Comparison of ENCODE assay signal across 1 cellular context in the genomic region with DNA sequence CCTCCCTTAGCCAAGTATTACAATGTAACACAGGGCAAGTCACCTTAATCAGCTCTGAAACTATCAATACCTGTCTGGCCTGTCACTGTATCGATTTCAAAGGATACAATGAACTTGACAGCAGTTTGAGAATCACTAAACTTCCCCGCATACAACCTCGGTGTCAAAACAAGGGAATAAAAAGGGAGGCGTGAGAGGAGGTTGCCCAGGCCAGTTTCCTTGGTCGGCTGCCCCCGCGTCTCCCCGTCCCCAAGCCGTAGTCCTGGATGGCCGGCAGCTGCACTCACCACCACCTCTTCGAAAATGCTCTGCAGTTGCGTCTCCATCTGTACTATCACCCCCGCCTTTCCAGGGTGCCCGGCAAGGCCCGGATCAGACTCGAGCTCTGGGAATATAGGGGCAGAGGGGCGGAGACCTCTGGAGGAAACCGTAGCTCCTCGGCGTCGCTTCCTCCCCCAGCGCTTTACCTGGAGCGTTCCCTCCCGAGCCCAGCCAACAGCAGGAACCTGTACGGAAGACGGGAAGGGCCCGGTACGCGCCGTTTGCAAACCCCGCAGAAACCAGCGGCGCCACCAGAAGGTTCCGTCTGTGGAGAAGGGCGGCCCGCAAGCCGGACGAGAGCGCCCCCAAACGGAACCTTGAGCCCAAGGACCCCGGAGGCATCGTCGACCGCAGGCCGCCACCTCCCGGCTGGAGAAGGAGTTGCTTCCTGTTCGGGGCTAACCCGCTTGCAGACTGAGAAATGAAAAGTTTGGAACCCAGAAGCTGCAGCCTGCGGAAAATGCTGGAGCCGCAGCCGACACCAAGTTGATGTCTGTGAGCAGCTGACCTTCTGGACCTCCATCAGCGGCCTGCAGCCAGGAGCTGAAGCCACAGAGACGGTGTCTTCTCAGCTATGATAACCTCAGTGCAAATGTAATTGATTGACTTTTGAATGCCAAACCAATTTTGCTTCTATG.
TF ChIP-seq lines count a peak whose summit lies in the region.

A gene with protein sequence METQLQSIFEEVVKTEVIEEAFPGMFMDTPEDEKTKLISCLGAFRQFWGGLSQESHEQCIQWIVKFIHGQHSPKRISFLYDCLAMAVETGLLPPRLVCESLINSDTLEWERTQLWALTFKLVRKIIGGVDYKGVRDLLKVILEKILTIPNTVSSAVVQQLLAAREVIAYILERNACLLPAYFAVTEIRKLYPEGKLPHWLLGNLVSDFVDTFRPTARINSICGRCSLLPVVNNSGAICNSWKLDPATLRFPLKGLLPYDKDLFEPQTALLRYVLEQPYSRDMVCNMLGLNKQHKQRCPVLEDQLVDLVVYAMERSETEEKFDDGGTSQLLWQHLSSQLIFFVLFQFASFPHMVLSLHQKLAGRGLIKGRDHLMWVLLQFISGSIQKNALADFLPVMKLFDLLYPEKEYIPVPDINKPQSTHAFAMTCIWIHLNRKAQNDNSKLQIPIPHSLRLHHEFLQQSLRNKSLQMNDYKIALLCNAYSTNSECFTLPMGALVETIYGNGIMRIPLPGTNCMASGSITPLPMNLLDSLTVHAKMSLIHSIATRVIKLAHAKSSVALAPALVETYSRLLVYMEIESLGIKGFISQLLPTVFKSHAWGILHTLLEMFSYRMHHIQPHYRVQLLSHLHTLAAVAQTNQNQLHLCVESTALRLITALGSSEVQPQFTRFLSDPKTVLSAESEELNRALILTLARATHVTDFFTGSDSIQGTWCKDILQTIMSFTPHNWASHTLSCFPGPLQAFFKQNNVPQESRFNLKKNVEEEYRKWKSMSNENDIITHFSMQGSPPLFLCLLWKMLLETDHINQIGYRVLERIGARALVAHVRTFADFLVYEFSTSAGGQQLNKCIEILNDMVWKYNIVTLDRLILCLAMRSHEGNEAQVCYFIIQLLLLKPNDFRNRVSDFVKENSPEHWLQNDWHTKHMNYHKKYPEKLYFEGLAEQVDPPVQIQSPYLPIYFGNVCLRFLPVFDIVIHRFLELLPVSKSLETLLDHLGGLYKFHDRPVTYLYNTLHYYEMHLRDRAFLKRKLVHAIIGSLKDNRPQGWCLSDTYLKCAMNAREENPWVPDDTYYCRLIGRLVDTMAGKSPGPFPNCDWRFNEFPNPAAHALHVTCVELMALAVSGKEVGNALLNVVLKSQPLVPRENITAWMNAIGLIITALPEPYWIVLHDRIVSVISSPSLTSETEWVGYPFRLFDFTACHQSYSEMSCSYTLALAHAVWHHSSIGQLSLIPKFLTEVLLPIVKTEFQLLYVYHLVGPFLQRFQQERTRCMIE (N-terminal part only) (minus strand): TSS at position 519 of the 959 bp plus-strand sequence. CDS start 193 bp downstream, at position 326.

TF ChIP-seq in HepG2, 621 proteins besides CTCF, POLR2A, EP300 and RAD21 (continued from another document and continues in another):
- TF ChIP-seq ZNF792 (CRISPR knock-in tag; IDR thresholded peaks at IDR 0.05) (peak; percentile 99), MED8 (CRISPR knock-in tag; IDR thresholded peaks at IDR 0.05; ENCODE audit: insufficient replicate concordance) (peak; percentile 97), ZNF17 (CRISPR knock-in tag; IDR thresholded peaks at IDR 0.05) (0 out of 2 replicates have a peak, but pooled peaks have one; percentile 44), ZSCAN22 (CRISPR knock-in tag; IDR thresholded peaks at IDR 0.05) (peak; percentile 82), SNRNP70 (IDR thresholded peaks at IDR 0.05; ENCODE audit: low read depth, low read length) (no peak), ZNF446 (CRISPR knock-in tag; IDR thresholded peaks at IDR 0.05) (0 out of 2 replicates have a peak, but pooled peaks have one; percentile 29), NONO (IDR thresholded peaks at IDR 0.05) (no peak), NONO (CRISPR knock-in tag; conservative IDR thresholded peaks at IDR 0.05) (peak; percentile 100), RORA (CRISPR knock-in tag; IDR thresholded peaks at IDR 0.05) (0 out of 2 replicates have a peak, but pooled peaks have one; percentile 78), TRIM24 (CRISPR knock-in tag; IDR thresholded peaks at IDR 0.05) (peak; percentile 32; the same call in 1 of the 2 replicates), CEBPB (IDR thresholded peaks at IDR 0.05; ENCODE audit: borderline replicate concordance, low read depth, low read length) (no peak), FOXJ3 (CRISPR knock-in tag; IDR thresholded peaks at IDR 0.05; ENCODE audit: borderline replicate concordance) (peak; percentile 96), CBX2 (IDR thresholded peaks at IDR 0.05; ENCODE audit: low read depth, low read length) (peak; percentile 61; the same call in 1 of the 2 replicates), CBX2 (CRISPR knock-in tag; IDR thresholded peaks at IDR 0.05; ENCODE audit: low read depth) (peak; percentile 89), ZNF121 (CRISPR knock-in tag; IDR thresholded peaks at IDR 0.05) (peak; percentile 82), PCBP2 (optimal IDR thresholded peaks at IDR 0.05; ENCODE audit: low read depth, low read length, poor library complexity, severe bottlenecking) (no peak), MIXL1 (CRISPR knock-in tag; IDR thresholded peaks at IDR 0.05) (peak; percentile 96), TOPORS (CRISPR knock-in tag; IDR thresholded peaks at IDR 0.05) (peak; percentile 100), ARHGAP35 (CRISPR knock-in tag; IDR thresholded peaks at IDR 0.05; ENCODE audit: borderline replicate concordance) (peak; percentile 99), BRD4 (CRISPR knock-in tag; IDR thresholded peaks at IDR 0.05) (peak; percentile 98), MEF2D (CRISPR knock-in tag; IDR thresholded peaks at IDR 0.05) (peak; percentile 97), HNRNPL (IDR thresholded peaks at IDR 0.05; ENCODE audit: low read depth, low read length) (peak; percentile 92), MATR3 (CRISPR knock-in tag; IDR thresholded peaks at IDR 0.05) (no peak), ZNF7 (CRISPR knock-in tag; IDR thresholded peaks at IDR 0.05) (no peak), CHD2 (IDR thresholded peaks at IDR 0.05; ENCODE audit: low read depth, low read length) (no peak; the same call in 1 of the 2 replicates), ZNF44 (CRISPR knock-in tag; IDR thresholded peaks at IDR 0.05) (peak; percentile 99)
- TF ChIP-seq, protein P1, sequence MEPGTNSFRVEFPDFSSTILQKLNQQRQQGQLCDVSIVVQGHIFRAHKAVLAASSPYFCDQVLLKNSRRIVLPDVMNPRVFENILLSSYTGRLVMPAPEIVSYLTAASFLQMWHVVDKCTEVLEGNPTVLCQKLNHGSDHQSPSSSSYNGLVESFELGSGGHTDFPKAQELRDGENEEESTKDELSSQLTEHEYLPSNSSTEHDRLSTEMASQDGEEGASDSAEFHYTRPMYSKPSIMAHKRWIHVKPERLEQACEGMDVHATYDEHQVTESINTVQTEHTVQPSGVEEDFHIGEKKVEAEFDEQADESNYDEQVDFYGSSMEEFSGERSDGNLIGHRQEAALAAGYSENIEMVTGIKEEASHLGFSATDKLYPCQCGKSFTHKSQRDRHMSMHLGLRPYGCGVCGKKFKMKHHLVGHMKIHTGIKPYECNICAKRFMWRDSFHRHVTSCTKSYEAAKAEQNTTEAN (CRISPR knock-in tag; conservative IDR thresholded peaks at IDR 0.05): peak; percentile 90
- TF ChIP-seq, protein P2, sequence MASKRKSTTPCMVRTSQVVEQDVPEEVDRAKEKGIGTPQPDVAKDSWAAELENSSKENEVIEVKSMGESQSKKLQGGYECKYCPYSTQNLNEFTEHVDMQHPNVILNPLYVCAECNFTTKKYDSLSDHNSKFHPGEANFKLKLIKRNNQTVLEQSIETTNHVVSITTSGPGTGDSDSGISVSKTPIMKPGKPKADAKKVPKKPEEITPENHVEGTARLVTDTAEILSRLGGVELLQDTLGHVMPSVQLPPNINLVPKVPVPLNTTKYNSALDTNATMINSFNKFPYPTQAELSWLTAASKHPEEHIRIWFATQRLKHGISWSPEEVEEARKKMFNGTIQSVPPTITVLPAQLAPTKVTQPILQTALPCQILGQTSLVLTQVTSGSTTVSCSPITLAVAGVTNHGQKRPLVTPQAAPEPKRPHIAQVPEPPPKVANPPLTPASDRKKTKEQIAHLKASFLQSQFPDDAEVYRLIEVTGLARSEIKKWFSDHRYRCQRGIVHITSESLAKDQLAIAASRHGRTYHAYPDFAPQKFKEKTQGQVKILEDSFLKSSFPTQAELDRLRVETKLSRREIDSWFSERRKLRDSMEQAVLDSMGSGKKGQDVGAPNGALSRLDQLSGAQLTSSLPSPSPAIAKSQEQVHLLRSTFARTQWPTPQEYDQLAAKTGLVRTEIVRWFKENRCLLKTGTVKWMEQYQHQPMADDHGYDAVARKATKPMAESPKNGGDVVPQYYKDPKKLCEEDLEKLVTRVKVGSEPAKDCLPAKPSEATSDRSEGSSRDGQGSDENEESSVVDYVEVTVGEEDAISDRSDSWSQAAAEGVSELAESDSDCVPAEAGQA (IDR thresholded peaks at IDR 0.05; ENCODE audit: low read depth): peak; percentile 90
- TF ChIP-seq, protein P2 (CRISPR knock-in tag; IDR thresholded peaks at IDR 0.05; ENCODE audit: borderline replicate concordance): peak; percentile 98; the same call in 1 of the 2 replicates
- TF ChIP-seq, protein P3, sequence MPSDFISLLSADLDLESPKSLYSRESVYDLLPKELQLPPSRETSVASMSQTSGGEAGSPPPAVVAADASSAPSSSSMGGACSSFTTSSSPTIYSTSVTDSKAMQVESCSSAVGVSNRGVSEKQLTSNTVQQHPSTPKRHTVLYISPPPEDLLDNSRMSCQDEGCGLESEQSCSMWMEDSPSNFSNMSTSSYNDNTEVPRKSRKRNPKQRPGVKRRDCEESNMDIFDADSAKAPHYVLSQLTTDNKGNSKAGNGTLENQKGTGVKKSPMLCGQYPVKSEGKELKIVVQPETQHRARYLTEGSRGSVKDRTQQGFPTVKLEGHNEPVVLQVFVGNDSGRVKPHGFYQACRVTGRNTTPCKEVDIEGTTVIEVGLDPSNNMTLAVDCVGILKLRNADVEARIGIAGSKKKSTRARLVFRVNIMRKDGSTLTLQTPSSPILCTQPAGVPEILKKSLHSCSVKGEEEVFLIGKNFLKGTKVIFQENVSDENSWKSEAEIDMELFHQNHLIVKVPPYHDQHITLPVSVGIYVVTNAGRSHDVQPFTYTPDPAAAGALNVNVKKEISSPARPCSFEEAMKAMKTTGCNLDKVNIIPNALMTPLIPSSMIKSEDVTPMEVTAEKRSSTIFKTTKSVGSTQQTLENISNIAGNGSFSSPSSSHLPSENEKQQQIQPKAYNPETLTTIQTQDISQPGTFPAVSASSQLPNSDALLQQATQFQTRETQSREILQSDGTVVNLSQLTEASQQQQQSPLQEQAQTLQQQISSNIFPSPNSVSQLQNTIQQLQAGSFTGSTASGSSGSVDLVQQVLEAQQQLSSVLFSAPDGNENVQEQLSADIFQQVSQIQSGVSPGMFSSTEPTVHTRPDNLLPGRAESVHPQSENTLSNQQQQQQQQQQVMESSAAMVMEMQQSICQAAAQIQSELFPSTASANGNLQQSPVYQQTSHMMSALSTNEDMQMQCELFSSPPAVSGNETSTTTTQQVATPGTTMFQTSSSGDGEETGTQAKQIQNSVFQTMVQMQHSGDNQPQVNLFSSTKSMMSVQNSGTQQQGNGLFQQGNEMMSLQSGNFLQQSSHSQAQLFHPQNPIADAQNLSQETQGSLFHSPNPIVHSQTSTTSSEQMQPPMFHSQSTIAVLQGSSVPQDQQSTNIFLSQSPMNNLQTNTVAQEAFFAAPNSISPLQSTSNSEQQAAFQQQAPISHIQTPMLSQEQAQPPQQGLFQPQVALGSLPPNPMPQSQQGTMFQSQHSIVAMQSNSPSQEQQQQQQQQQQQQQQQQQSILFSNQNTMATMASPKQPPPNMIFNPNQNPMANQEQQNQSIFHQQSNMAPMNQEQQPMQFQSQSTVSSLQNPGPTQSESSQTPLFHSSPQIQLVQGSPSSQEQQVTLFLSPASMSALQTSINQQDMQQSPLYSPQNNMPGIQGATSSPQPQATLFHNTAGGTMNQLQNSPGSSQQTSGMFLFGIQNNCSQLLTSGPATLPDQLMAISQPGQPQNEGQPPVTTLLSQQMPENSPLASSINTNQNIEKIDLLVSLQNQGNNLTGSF (CRISPR knock-in tag; IDR thresholded peaks at IDR 0.05): peak; percentile 85; the same call in 1 of the 2 replicates
- TF ChIP-seq, protein P4, sequence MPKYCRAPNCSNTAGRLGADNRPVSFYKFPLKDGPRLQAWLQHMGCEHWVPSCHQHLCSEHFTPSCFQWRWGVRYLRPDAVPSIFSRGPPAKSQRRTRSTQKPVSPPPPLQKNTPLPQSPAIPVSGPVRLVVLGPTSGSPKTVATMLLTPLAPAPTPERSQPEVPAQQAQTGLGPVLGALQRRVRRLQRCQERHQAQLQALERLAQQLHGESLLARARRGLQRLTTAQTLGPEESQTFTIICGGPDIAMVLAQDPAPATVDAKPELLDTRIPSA (CRISPR knock-in tag; IDR thresholded peaks at IDR 0.05; ENCODE audit: borderline replicate concordance): peak; percentile 99; the same call in 1 of the 2 replicates
- TF ChIP-seq, protein P5, sequence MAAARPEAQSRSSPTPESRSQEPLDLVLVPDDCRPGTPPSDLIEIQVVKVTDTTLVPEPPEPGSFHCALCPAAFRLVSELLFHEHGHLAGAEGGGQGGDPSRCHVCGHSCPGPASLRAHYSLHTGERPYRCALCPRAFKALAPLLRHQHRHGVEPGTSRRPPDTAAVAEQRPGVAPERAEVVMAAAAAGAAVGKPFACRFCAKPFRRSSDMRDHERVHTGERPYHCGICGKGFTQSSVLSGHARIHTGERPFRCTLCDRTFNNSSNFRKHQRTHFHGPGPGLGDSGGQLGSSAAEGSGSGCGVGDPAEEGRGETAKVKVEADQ (CRISPR knock-in tag; IDR thresholded peaks at IDR 0.05; ENCODE audit: borderline replicate concordance): peak; percentile 100
- TF ChIP-seq, protein P6, sequence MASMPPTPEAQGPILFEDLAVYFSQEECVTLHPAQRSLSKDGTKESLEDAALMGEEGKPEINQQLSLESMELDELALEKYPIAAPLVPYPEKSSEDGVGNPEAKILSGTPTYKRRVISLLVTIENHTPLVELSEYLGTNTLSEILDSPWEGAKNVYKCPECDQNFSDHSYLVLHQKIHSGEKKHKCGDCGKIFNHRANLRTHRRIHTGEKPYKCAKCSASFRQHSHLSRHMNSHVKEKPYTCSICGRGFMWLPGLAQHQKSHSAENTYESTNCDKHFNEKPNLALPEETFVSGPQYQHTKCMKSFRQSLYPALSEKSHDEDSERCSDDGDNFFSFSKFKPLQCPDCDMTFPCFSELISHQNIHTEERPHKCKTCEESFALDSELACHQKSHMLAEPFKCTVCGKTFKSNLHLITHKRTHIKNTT (CRISPR knock-in tag; IDR thresholded peaks at IDR 0.05): no peak
